1 cellular context compared by ENCODE assay signal in the genomic region with DNA sequence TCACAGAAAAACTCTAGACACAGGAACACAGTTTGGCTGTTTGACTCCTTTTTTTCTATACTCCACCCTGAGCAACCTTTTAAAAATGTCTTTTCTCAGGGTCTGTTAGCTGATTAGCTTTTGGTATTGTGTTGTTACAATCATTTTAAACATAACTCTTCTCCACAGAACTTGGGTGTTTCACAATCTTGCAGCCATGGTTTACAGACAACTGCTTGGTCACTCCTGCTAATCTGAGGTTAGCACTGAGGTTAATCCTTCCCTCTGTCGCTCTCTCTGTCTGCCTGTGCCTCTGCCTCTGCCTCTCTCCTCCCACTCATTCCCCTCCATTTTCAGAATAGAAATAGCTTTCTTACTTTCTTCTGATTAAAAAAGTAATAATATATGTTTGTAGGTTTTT.
TF ChIP-seq lines count a peak whose summit lies in the region.

No MANE protein-coding gene starts in this region.

TF ChIP-seq in K562, 482 proteins besides CTCF, POLR2A, EP300 and RAD21 (continued from another document and continues in another):
- TF ChIP-seq, protein P1, sequence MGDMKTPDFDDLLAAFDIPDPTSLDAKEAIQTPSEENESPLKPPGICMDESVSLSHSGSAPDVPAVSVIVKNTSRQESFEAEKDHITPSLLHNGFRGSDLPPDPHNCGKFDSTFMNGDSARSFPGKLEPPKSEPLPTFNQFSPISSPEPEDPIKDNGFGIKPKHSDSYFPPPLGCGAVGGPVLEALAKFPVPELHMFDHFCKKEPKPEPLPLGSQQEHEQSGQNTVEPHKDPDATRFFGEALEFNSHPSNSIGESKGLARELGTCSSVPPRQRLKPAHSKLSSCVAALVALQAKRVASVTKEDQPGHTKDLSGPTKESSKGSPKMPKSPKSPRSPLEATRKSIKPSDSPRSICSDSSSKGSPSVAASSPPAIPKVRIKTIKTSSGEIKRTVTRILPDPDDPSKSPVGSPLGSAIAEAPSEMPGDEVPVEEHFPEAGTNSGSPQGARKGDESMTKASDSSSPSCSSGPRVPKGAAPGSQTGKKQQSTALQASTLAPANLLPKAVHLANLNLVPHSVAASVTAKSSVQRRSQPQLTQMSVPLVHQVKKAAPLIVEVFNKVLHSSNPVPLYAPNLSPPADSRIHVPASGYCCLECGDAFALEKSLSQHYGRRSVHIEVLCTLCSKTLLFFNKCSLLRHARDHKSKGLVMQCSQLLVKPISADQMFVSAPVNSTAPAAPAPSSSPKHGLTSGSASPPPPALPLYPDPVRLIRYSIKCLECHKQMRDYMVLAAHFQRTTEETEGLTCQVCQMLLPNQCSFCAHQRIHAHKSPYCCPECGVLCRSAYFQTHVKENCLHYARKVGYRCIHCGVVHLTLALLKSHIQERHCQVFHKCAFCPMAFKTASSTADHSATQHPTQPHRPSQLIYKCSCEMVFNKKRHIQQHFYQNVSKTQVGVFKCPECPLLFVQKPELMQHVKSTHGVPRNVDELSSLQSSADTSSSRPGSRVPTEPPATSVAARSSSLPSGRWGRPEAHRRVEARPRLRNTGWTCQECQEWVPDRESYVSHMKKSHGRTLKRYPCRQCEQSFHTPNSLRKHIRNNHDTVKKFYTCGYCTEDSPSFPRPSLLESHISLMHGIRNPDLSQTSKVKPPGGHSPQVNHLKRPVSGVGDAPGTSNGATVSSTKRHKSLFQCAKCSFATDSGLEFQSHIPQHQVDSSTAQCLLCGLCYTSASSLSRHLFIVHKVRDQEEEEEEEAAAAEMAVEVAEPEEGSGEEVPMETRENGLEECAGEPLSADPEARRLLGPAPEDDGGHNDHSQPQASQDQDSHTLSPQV (IDR thresholded peaks at IDR 0.05) = peak; percentile 83; the same call in 1 of the 2 replicates
- TF ChIP-seq NONO (IDR thresholded peaks at IDR 0.05; ENCODE audit: low read depth in 2 of 2, low read length in 1 of 2) (no peak), ATF7 (IDR thresholded peaks at IDR 0.05) (peak; percentile 33; the same call in 1 of the 2 replicates), TRIM24 (IDR thresholded peaks at IDR 0.05) (peak; percentile 92 to 94), ZNF584 (CRISPR knock-in tag; IDR thresholded peaks at IDR 0.05; ENCODE audit: low read depth) (peak; percentile 61; the same call in 1 of the 2 replicates), FOXJ3 (CRISPR knock-in tag; IDR thresholded peaks at IDR 0.05) (no peak), HDAC3 (IDR thresholded peaks at IDR 0.05; ENCODE audit: borderline replicate concordance, partially characterized antibody) (peak; percentile 55), DPF2 (IDR thresholded peaks at IDR 0.05) (peak; percentile 97), ARID1B (IDR thresholded peaks at IDR 0.05) (peak; percentile 93), MAFG (tag; conservative IDR thresholded peaks at IDR 0.05) (peak; percentile 72), ZBTB8A (IDR thresholded peaks at IDR 0.05; ENCODE audit: partially characterized antibody) (no peak), HDAC6 (IDR thresholded peaks at IDR 0.05; ENCODE audit: low read depth, low read length) (no peak), EP400 (IDR thresholded peaks at IDR 0.05) (peak; percentile 63), EGR1 (conservative IDR thresholded peaks at IDR 0.05) (peak; percentile 92), TEAD4 (IDR thresholded peaks at IDR 0.05; ENCODE audit: low read length) (peak; percentile 83), TEAD4 (CRISPR knock-in tag; IDR thresholded peaks at IDR 0.05; ENCODE audit: borderline replicate concordance) (no peak), NR2C1 (IDR thresholded peaks at IDR 0.05) (0 out of 2 replicates have a peak, but pooled peaks have one; percentile 41), NR2C1 (tag; IDR thresholded peaks at IDR 0.05) (peak; percentile 71), ZNF79 (CRISPR knock-in tag; IDR thresholded peaks at IDR 0.05; ENCODE audit: low read depth) (no peak), RNF2 (IDR thresholded peaks at IDR 0.05) (peak; percentile 78; the same call in 1 of the 2 replicates), BACH1 (tag; IDR thresholded peaks at IDR 0.05) (peak; percentile 54; the same call in 1 of the 2 replicates), EHMT2 (IDR thresholded peaks at IDR 0.05) (peak; percentile 72), FOXM1 (IDR thresholded peaks at IDR 0.05; ENCODE audit: low read depth) (peak; percentile 60; the same call in 1 of the 2 replicates), FOXM1 (CRISPR knock-in tag; IDR thresholded peaks at IDR 0.05; ENCODE audit: low read depth) (no peak), NR4A1 (CRISPR knock-in tag; IDR thresholded peaks at IDR 0.05) (no peak), NR4A1 (tag; IDR thresholded peaks at IDR 0.05) (peak; percentile 46; the same call in 1 of the 2 replicates), ZBED1 (IDR thresholded peaks at IDR 0.05) (0 out of 2 replicates have a peak, but pooled peaks have one; percentile 31), SUPT5H (IDR thresholded peaks at IDR 0.05) (no peak), L3MBTL2 (IDR thresholded peaks at IDR 0.05) (peak; percentile 35; the same call in 1 of the 2 replicates), YY1 (IDR thresholded peaks at IDR 0.05; ENCODE audit: borderline replicate concordance in 1 of 3, control insufficient read depth in 1 of 3, extremely low read depth in 1 of 3, insufficient read depth in 3 of 3, insufficient read length in 1 of 3, insufficient replicate concordance in 2 of 3, low read depth in 1 of 3, low read length in 2 of 3) (peak in 2 of 3 experiments; percentile 38 to 82)
- TF ChIP-seq, protein P2, sequence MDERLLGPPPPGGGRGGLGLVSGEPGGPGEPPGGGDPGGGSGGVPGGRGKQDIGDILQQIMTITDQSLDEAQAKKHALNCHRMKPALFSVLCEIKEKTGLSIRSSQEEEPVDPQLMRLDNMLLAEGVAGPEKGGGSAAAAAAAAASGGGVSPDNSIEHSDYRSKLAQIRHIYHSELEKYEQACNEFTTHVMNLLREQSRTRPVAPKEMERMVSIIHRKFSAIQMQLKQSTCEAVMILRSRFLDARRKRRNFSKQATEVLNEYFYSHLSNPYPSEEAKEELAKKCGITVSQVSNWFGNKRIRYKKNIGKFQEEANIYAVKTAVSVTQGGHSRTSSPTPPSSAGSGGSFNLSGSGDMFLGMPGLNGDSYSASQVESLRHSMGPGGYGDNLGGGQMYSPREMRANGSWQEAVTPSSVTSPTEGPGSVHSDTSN (CRISPR knock-in tag; IDR thresholded peaks at IDR 0.05; ENCODE audit: low read depth) = no peak
- TF ChIP-seq, protein P2 (tag; conservative IDR thresholded peaks at IDR 0.05; ENCODE audit: low read depth) = peak; percentile 65; the same call in 1 of the 2 replicates
- TF ChIP-seq, protein P3, sequence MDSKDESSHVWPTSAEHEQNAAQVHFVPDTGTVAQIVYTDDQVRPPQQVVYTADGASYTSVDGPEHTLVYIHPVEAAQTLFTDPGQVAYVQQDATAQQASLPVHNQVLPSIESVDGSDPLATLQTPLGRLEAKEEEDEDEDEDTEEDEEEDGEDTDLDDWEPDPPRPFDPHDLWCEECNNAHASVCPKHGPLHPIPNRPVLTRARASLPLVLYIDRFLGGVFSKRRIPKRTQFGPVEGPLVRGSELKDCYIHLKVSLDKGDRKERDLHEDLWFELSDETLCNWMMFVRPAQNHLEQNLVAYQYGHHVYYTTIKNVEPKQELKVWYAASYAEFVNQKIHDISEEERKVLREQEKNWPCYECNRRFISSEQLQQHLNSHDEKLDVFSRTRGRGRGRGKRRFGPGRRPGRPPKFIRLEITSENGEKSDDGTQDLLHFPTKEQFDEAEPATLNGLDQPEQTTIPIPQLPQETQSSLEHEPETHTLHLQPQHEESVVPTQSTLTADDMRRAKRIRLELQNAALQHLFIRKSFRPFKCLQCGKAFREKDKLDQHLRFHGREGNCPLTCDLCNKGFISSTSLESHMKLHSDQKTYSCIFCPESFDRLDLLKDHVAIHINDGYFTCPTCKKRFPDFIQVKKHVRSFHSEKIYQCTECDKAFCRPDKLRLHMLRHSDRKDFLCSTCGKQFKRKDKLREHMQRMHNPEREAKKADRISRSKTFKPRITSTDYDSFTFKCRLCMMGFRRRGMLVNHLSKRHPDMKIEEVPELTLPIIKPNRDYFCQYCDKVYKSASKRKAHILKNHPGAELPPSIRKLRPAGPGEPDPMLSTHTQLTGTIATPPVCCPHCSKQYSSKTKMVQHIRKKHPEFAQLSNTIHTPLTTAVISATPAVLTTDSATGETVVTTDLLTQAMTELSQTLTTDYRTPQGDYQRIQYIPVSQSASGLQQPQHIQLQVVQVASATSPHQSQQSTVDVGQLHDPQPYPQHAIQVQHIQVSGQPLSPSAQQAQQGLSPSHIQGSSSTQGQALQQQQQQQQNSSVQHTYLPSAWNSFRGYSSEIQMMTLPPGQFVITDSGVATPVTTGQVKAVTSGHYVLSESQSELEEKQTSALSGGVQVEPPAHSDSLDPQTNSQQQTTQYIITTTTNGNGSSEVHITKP (IDR thresholded peaks at IDR 0.05; ENCODE audit: partially characterized antibody) = peak; percentile 30
- TF ChIP-seq, protein P4, sequence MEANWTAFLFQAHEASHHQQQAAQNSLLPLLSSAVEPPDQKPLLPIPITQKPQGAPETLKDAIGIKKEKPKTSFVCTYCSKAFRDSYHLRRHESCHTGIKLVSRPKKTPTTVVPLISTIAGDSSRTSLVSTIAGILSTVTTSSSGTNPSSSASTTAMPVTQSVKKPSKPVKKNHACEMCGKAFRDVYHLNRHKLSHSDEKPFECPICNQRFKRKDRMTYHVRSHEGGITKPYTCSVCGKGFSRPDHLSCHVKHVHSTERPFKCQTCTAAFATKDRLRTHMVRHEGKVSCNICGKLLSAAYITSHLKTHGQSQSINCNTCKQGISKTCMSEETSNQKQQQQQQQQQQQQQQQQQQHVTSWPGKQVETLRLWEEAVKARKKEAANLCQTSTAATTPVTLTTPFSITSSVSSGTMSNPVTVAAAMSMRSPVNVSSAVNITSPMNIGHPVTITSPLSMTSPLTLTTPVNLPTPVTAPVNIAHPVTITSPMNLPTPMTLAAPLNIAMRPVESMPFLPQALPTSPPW (CRISPR knock-in tag; IDR thresholded peaks at IDR 0.05) = 0 out of 2 replicates have a peak, but pooled peaks have one; percentile 29
- TF ChIP-seq, protein P5, sequence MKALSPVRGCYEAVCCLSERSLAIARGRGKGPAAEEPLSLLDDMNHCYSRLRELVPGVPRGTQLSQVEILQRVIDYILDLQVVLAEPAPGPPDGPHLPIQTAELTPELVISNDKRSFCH (CRISPR knock-in tag; IDR thresholded peaks at IDR 0.05) = no peak
- TF ChIP-seq, protein P5 (tag; IDR thresholded peaks at IDR 0.05) = peak; percentile 46; the same call in 1 of the 2 replicates
- TF ChIP-seq, protein P6, sequence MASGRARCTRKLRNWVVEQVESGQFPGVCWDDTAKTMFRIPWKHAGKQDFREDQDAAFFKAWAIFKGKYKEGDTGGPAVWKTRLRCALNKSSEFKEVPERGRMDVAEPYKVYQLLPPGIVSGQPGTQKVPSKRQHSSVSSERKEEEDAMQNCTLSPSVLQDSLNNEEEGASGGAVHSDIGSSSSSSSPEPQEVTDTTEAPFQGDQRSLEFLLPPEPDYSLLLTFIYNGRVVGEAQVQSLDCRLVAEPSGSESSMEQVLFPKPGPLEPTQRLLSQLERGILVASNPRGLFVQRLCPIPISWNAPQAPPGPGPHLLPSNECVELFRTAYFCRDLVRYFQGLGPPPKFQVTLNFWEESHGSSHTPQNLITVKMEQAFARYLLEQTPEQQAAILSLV (tag; IDR thresholded peaks at IDR 0.05) = 0 out of 2 replicates have a peak, but pooled peaks have one; percentile 22
- TF ChIP-seq, protein P7, sequence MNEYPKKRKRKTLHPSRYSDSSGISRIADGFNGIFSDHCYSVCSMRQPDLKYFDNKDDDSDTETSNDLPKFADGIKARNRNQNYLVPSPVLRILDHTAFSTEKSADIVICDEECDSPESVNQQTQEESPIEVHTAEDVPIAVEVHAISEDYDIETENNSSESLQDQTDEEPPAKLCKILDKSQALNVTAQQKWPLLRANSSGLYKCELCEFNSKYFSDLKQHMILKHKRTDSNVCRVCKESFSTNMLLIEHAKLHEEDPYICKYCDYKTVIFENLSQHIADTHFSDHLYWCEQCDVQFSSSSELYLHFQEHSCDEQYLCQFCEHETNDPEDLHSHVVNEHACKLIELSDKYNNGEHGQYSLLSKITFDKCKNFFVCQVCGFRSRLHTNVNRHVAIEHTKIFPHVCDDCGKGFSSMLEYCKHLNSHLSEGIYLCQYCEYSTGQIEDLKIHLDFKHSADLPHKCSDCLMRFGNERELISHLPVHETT (CRISPR knock-in tag; conservative IDR thresholded peaks at IDR 0.05 in 1 of 2, IDR thresholded peaks at IDR 0.05 in 1 of 2) = peak in 1 of 2 experiments; percentile 70; a peak in 2 of 4 replicates
- TF ChIP-seq, protein P8, sequence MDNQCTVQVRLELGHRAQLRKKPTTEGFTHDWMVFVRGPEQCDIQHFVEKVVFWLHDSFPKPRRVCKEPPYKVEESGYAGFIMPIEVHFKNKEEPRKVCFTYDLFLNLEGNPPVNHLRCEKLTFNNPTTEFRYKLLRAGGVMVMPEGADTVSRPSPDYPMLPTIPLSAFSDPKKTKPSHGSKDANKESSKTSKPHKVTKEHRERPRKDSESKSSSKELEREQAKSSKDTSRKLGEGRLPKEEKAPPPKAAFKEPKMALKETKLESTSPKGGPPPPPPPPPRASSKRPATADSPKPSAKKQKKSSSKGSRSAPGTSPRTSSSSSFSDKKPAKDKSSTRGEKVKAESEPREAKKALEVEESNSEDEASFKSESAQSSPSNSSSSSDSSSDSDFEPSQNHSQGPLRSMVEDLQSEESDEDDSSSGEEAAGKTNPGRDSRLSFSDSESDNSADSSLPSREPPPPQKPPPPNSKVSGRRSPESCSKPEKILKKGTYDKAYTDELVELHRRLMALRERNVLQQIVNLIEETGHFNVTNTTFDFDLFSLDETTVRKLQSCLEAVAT (IDR thresholded peaks at IDR 0.05) = peak in 1 of 2 experiments; percentile 86; a peak in 2 of 4 replicates
- TF ChIP-seq, protein P9, sequence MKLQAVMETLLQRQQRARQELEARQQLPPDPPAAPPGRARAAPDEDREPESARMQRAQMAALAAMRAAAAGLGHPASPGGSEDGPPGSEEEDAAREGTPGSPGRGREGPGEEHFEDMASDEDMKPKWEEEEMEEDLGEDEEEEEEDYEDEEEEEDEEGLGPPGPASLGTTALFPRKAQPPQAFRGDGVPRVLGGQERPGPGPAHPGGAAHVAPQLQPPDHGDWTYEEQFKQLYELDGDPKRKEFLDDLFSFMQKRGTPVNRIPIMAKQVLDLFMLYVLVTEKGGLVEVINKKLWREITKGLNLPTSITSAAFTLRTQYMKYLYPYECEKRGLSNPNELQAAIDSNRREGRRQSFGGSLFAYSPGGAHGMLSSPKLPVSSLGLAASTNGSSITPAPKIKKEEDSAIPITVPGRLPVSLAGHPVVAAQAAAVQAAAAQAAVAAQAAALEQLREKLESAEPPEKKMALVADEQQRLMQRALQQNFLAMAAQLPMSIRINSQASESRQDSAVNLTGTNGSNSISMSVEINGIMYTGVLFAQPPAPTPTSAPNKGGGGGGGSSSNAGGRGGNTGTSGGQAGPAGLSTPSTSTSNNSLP (IDR thresholded peaks at IDR 0.05; ENCODE audit: borderline replicate concordance, low read depth, low read length) = 0 out of 2 replicates have a peak, but pooled peaks have one; percentile 38
